In the genomic region with DNA sequence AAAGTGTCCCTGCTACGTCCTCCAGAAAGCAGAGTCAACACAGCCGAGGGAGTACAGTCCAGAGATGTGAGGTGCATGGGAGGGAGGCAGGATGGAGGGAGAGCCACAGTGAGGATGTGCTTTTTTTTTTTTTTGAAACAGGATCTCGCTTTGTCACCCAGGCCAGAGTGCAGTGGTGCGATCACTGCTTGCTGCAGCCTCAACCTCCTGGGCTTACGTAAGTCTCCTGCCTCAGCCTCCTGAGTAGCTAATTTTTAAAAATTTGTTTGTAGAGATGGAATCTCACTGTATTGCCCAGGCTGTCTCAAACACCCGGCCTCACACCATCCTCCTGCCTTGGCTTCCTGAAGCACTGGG, we compare ENCODE assay signal across 1 cellular context.
A peak's percentile ranks its signal among the peaks of the same experiment; 100 is the strongest.
TF ChIP-seq lines count a peak whose summit lies in the region.

No MANE protein-coding gene starts in this region.

TF ChIP-seq in HepG2, 621 proteins besides CTCF, POLR2A, EP300 and RAD21 (continued from another document and continues in another):
- TF ChIP-seq, protein P1, sequence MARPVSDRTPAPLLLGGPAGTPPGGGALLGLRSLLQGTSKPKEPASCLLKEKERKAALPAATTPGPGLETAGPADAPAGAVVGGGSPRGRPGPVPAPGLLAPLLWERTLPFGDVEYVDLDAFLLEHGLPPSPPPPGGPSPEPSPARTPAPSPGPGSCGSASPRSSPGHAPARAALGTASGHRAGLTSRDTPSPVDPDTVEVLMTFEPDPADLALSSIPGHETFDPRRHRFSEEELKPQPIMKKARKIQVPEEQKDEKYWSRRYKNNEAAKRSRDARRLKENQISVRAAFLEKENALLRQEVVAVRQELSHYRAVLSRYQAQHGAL (CRISPR knock-in tag; IDR thresholded peaks at IDR 0.05; ENCODE audit: not compliant biosample characterization): no peak
- TF ChIP-seq ASH2L (IDR thresholded peaks at IDR 0.05; ENCODE audit: insufficient read length, low read depth, low read length) (no peak), GATAD2A (CRISPR knock-in tag; IDR thresholded peaks at IDR 0.05) (peak; percentile 37; the same call in 1 of the 2 replicates), MTF2 (CRISPR knock-in tag; IDR thresholded peaks at IDR 0.05; ENCODE audit: borderline replicate concordance) (no peak), SIX1 (CRISPR knock-in tag; IDR thresholded peaks at IDR 0.05; ENCODE audit: borderline replicate concordance) (peak; percentile 63; the same call in 1 of the 2 replicates), ZNF382 (CRISPR knock-in tag; IDR thresholded peaks at IDR 0.05; ENCODE audit: borderline replicate concordance) (no peak), GFI1 (CRISPR knock-in tag; IDR thresholded peaks at IDR 0.05; ENCODE audit: borderline replicate concordance) (no peak), ETV6 (CRISPR knock-in tag; conservative IDR thresholded peaks at IDR 0.05) (no peak), ZNF30 (CRISPR knock-in tag; IDR thresholded peaks at IDR 0.05) (no peak), ZNF235 (CRISPR knock-in tag; IDR thresholded peaks at IDR 0.05; ENCODE audit: borderline replicate concordance) (no peak), ZNF775 (CRISPR knock-in tag; IDR thresholded peaks at IDR 0.05; ENCODE audit: borderline replicate concordance) (no peak), CBX2 (IDR thresholded peaks at IDR 0.05; ENCODE audit: low read depth, low read length) (no peak), CBX2 (CRISPR knock-in tag; IDR thresholded peaks at IDR 0.05; ENCODE audit: low read depth) (no peak), BORCS8-MEF2B (CRISPR knock-in tag; IDR thresholded peaks at IDR 0.05) (no peak), ZNF292 (CRISPR knock-in tag; IDR thresholded peaks at IDR 0.05; ENCODE audit: borderline replicate concordance, low read depth) (peak; percentile 75; the same call in 1 of the 2 replicates), RARA (CRISPR knock-in tag; IDR thresholded peaks at IDR 0.05) (peak; percentile 14; the same call in 1 of the 2 replicates), ZSCAN12 (CRISPR knock-in tag; IDR thresholded peaks at IDR 0.05) (no peak), ZNF883 (CRISPR knock-in tag; IDR thresholded peaks at IDR 0.05; ENCODE audit: not compliant biosample characterization) (no peak), MIER2 (CRISPR knock-in tag; IDR thresholded peaks at IDR 0.05) (0 out of 2 replicates have a peak, but pooled peaks have one; percentile 34), TBX2 (CRISPR knock-in tag; IDR thresholded peaks at IDR 0.05; ENCODE audit: borderline replicate concordance) (peak; percentile 10; the same call in 1 of the 2 replicates), SALL1 (CRISPR knock-in tag; IDR thresholded peaks at IDR 0.05) (peak; percentile 52; the same call in 1 of the 2 replicates), HOXA5 (CRISPR knock-in tag; IDR thresholded peaks at IDR 0.05) (no peak), ZIK1 (CRISPR knock-in tag; IDR thresholded peaks at IDR 0.05; ENCODE audit: borderline replicate concordance, low read depth) (no peak), EED (CRISPR knock-in tag; IDR thresholded peaks at IDR 0.05) (no peak), SOX13 (IDR thresholded peaks at IDR 0.05) (no peak), SOX13 (CRISPR knock-in tag; conservative IDR thresholded peaks at IDR 0.05 in 1 of 2, IDR thresholded peaks at IDR 0.05 in 1 of 2) (peak in 1 of 2 experiments; percentile 16; a peak in 1 of 4 replicates), ZFP37 (CRISPR knock-in tag; IDR thresholded peaks at IDR 0.05; ENCODE audit: borderline replicate concordance) (no peak), CCDC6 (CRISPR knock-in tag; IDR thresholded peaks at IDR 0.05) (no peak), ZBTB42 (CRISPR knock-in tag; IDR thresholded peaks at IDR 0.05) (no peak), SP140L (CRISPR knock-in tag; IDR thresholded peaks at IDR 0.05; ENCODE audit: borderline replicate concordance) (no peak), GTF3A (CRISPR knock-in tag; conservative IDR thresholded peaks at IDR 0.05) (no peak), ZNF224 (CRISPR knock-in tag; IDR thresholded peaks at IDR 0.05) (no peak), ELF1 (CRISPR knock-in tag; IDR thresholded peaks at IDR 0.05) (no peak), ZFP62 (CRISPR knock-in tag; IDR thresholded peaks at IDR 0.05) (no peak), RAD51 (IDR thresholded peaks at IDR 0.05; ENCODE audit: borderline replicate concordance) (no peak), SIX4 (CRISPR knock-in tag; IDR thresholded peaks at IDR 0.05) (peak; percentile 46; the same call in 1 of the 2 replicates)
- TF ChIP-seq, protein P2, sequence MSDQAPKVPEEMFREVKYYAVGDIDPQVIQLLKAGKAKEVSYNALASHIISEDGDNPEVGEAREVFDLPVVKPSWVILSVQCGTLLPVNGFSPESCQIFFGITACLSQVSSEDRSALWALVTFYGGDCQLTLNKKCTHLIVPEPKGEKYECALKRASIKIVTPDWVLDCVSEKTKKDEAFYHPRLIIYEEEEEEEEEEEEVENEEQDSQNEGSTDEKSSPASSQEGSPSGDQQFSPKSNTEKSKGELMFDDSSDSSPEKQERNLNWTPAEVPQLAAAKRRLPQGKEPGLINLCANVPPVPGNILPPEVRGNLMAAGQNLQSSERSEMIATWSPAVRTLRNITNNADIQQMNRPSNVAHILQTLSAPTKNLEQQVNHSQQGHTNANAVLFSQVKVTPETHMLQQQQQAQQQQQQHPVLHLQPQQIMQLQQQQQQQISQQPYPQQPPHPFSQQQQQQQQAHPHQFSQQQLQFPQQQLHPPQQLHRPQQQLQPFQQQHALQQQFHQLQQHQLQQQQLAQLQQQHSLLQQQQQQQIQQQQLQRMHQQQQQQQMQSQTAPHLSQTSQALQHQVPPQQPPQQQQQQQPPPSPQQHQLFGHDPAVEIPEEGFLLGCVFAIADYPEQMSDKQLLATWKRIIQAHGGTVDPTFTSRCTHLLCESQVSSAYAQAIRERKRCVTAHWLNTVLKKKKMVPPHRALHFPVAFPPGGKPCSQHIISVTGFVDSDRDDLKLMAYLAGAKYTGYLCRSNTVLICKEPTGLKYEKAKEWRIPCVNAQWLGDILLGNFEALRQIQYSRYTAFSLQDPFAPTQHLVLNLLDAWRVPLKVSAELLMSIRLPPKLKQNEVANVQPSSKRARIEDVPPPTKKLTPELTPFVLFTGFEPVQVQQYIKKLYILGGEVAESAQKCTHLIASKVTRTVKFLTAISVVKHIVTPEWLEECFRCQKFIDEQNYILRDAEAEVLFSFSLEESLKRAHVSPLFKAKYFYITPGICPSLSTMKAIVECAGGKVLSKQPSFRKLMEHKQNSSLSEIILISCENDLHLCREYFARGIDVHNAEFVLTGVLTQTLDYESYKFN (CRISPR knock-in tag; conservative IDR thresholded peaks at IDR 0.05): peak; percentile 47; the same call in 1 of the 2 replicates
- TF ChIP-seq, protein P3, sequence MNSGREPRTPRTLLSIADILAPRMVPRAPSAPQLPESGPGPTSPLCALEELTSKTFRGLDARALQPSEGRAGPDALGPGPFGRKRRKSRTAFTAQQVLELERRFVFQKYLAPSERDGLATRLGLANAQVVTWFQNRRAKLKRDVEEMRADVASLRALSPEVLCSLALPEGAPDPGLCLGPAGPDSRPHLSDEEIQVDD (CRISPR knock-in tag; IDR thresholded peaks at IDR 0.05; ENCODE audit: borderline replicate concordance): no peak
- TF ChIP-seq, protein P4, sequence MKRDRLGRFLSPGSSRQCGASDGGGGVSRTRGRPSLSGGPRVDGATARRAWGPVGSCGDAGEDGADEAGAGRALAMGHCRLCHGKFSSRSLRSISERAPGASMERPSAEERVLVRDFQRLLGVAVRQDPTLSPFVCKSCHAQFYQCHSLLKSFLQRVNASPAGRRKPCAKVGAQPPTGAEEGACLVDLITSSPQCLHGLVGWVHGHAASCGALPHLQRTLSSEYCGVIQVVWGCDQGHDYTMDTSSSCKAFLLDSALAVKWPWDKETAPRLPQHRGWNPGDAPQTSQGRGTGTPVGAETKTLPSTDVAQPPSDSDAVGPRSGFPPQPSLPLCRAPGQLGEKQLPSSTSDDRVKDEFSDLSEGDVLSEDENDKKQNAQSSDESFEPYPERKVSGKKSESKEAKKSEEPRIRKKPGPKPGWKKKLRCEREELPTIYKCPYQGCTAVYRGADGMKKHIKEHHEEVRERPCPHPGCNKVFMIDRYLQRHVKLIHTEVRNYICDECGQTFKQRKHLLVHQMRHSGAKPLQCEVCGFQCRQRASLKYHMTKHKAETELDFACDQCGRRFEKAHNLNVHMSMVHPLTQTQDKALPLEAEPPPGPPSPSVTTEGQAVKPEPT (CRISPR knock-in tag; IDR thresholded peaks at IDR 0.05; ENCODE audit: low read depth): no peak
- TF ChIP-seq, protein P5, sequence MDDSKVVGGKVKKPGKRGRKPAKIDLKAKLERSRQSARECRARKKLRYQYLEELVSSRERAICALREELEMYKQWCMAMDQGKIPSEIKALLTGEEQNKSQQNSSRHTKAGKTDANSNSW (CRISPR knock-in tag; IDR thresholded peaks at IDR 0.05; ENCODE audit: borderline replicate concordance): no peak
- TF ChIP-seq, protein P6, sequence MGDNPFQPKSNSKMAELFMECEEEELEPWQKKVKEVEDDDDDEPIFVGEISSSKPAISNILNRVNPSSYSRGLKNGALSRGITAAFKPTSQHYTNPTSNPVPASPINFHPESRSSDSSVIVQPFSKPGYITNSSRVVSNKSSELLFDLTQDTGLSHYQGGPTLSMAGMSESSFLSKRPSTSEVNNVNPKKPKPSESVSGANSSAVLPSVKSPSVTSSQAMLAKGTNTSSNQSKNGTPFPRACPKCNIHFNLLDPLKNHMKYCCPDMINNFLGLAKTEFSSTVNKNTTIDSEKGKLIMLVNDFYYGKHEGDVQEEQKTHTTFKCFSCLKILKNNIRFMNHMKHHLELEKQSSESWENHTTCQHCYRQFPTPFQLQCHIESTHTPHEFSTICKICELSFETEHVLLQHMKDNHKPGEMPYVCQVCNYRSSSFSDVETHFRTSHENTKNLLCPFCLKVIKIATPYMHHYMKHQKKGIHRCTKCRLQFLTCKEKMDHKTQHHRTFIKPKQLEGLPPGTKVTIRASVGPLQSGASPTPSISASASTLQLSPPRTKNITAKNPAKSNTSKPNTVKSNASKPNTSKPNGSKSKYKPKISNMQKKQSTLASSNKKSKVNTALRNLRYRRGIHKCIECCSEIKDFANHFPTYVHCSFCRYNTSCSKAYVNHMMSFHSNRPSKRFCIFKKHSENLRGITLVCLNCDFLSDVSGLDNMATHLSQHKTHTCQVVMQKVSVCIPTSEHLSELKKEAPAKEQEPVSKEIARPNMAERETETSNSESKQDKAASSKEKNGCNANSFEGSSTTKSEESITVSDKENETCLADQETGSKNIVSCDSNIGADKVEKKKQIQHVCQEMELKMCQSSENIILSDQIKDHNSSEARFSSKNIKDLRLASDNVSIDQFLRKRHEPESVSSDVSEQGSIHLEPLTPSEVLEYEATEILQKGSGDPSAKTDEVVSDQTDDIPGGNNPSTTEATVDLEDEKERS (CRISPR knock-in tag; IDR thresholded peaks at IDR 0.05): 0 out of 2 replicates have a peak, but pooled peaks have one; percentile 39
- TF ChIP-seq, protein P7, sequence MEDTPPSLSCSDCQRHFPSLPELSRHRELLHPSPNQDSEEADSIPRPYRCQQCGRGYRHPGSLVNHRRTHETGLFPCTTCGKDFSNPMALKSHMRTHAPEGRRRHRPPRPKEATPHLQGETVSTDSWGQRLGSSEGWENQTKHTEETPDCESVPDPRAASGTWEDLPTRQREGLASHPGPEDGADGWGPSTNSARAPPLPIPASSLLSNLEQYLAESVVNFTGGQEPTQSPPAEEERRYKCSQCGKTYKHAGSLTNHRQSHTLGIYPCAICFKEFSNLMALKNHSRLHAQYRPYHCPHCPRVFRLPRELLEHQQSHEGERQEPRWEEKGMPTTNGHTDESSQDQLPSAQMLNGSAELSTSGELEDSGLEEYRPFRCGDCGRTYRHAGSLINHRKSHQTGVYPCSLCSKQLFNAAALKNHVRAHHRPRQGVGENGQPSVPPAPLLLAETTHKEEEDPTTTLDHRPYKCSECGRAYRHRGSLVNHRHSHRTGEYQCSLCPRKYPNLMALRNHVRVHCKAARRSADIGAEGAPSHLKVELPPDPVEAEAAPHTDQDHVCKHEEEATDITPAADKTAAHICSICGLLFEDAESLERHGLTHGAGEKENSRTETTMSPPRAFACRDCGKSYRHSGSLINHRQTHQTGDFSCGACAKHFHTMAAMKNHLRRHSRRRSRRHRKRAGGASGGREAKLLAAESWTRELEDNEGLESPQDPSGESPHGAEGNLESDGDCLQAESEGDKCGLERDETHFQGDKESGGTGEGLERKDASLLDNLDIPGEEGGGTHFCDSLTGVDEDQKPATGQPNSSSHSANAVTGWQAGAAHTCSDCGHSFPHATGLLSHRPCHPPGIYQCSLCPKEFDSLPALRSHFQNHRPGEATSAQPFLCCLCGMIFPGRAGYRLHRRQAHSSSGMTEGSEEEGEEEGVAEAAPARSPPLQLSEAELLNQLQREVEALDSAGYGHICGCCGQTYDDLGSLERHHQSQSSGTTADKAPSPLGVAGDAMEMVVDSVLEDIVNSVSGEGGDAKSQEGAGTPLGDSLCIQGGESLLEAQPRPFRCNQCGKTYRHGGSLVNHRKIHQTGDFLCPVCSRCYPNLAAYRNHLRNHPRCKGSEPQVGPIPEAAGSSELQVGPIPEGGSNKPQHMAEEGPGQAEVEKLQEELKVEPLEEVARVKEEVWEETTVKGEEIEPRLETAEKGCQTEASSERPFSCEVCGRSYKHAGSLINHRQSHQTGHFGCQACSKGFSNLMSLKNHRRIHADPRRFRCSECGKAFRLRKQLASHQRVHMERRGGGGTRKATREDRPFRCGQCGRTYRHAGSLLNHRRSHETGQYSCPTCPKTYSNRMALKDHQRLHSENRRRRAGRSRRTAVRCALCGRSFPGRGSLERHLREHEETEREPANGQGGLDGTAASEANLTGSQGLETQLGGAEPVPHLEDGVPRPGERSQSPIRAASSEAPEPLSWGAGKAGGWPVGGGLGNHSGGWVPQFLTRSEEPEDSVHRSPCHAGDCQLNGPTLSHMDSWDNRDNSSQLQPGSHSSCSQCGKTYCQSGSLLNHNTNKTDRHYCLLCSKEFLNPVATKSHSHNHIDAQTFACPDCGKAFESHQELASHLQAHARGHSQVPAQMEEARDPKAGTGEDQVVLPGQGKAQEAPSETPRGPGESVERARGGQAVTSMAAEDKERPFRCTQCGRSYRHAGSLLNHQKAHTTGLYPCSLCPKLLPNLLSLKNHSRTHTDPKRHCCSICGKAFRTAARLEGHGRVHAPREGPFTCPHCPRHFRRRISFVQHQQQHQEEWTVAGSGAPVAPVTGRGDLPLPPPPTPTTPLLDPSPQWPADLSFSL (CRISPR knock-in tag; IDR thresholded peaks at IDR 0.05): no peak
- TF ChIP-seq, protein P8, sequence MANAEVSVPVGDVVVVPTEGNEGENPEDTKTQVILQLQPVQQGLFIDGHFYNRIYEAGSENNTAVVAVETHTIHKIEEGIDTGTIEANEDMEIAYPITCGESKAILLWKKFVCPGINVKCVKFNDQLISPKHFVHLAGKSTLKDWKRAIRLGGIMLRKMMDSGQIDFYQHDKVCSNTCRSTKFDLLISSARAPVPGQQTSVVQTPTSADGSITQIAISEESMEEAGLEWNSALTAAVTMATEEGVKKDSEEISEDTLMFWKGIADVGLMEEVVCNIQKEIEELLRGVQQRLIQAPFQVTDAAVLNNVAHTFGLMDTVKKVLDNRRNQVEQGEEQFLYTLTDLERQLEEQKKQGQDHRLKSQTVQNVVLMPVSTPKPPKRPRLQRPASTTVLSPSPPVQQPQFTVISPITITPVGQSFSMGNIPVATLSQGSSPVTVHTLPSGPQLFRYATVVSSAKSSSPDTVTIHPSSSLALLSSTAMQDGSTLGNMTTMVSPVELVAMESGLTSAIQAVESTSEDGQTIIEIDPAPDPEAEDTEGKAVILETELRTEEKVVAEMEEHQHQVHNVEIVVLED (CRISPR knock-in tag; IDR thresholded peaks at IDR 0.05; ENCODE audit: borderline replicate concordance): no peak
